In the genomic region with DNA sequence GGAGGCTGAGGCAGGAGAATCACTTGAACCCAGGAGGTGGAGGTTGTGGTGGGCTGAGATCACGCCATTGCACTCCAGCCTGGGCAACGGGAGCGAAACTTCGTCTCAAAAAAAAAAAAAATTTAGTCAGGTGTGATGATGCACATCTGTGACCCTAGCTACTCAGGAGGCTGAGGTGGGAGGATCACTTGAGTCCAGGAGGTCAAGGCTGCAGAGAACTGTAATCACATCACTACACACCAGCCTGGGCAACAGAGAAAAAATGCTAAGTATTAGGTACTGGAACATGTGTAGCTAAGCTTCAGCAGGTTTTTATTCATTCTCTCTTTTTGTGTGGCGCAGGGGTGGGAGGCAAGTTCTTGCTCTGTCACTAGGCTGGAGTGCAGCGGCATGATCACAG, we compare ENCODE assay signal across 34 cellular contexts.
"Had no signal": no experiment of that assay in that cellular context is flagged by ENCODE, and none has a peak within 500 bp of the region (broad histone marks: within the 10 kb centered on the region; RNA-seq: fewer than 3 reads in every experiment).

No MANE protein-coding gene starts in this region.

- DNase-seq: Karpas-422, Kasumi-1, MG63, MM.1S, MV-4-11, NCI-H1048, NCI-H1092, NCI-H1092 treated with DMSO at 0.1 percent for 48 hours, NCI-H1105, NCI-H1105 treated with DMSO at 0.1 percent for 48 hours, NCI-H1417, NCI-H1417 treated with DMSO at 0.1 percent for 48 hours, NCI-H1436, NCI-H1436 treated with DMSO at 0.1 percent for 48 hours, NCI-H146, NCI-H1694, NCI-H1694 treated with DMSO at 0.1 percent for 48 hours, NCI-H187, NCI-H187 treated with DMSO at 0.1 percent for 48 hours, NCI-H1930, NCI-H2029, NCI-H2029 treated with DMSO at 0.1 percent for 48 hours, NCI-H2081, NCI-H2081 treated with DMSO at 0.1 percent for 48 hours, NCI-H2107, NCI-H2171, NCI-H2171 treated with DMSO at 0.1 percent for 48 hours, NCI-H2227 treated with DMSO at 0.1 percent for 48 hours, NCI-H226, NCI-H345, NCI-H446, NCI-H446 treated with DMSO at 0.1 percent for 48 hours, NCI-H510A, NCI-H510A treated with DMSO at 0.1 percent for 48 hours had no signal

- H3K4me3 ChIP-seq: MG63 had no signal

- H3K27me3 ChIP-seq: MG63 had no signal

- H3K36me3 ChIP-seq: MG63 had no signal

- H3K9me3 ChIP-seq: MG63 had no signal
